ENCODE assay signal across 1 cellular context in genomic region chr14:59013672-59014298, GRCh38.
TF ChIP-seq lines count a peak whose summit lies in the region.

No MANE protein-coding gene starts in this region.

TF ChIP-seq in HepG2, 621 proteins besides CTCF, POLR2A, EP300 and RAD21 (continued from another document and continues in another):
- TF ChIP-seq GABPA (IDR thresholded peaks at IDR 0.05; ENCODE audit: low read depth, low read length), result no peak
- TF ChIP-seq GABPA (CRISPR knock-in tag; IDR thresholded peaks at IDR 0.05; ENCODE audit: low read depth), result peak; percentile 66
- TF ChIP-seq ZNF546 (CRISPR knock-in tag; conservative IDR thresholded peaks at IDR 0.05), result no peak
- TF ChIP-seq JUNB (CRISPR knock-in tag; IDR thresholded peaks at IDR 0.05; ENCODE audit: borderline replicate concordance), result peak; percentile 95
- no peak for TF ChIP-seq KIAA2018 (CRISPR knock-in tag; IDR thresholded peaks at IDR 0.05; ENCODE audit: borderline replicate concordance)
- TF ChIP-seq POGZ (CRISPR knock-in tag; IDR thresholded peaks at IDR 0.05), result peak; percentile 89
- TF ChIP-seq ZSCAN21 (CRISPR knock-in tag; IDR thresholded peaks at IDR 0.05; ENCODE audit: borderline replicate concordance), result no peak
- TF ChIP-seq ARNT2 (CRISPR knock-in tag; IDR thresholded peaks at IDR 0.05; ENCODE audit: low read depth), result no peak
- no peak for TF ChIP-seq FOXP1 (IDR thresholded peaks at IDR 0.05)
- TF ChIP-seq FOXP1 (CRISPR knock-in tag; IDR thresholded peaks at IDR 0.05), result peak; percentile 89
- peak; percentile 72; the same call in 1 of the 2 replicates for TF ChIP-seq JUN (CRISPR knock-in tag; IDR thresholded peaks at IDR 0.05)
- TF ChIP-seq AKNA (CRISPR knock-in tag; IDR thresholded peaks at IDR 0.05; ENCODE audit: borderline replicate concordance), result no peak
- no peak for TF ChIP-seq ZZZ3 (CRISPR knock-in tag; IDR thresholded peaks at IDR 0.05; ENCODE audit: borderline replicate concordance)
- TF ChIP-seq ZNF562 (CRISPR knock-in tag; IDR thresholded peaks at IDR 0.05; ENCODE audit: borderline replicate concordance), result no peak
- no peak for TF ChIP-seq USF2 (IDR thresholded peaks at IDR 0.05; ENCODE audit: low read depth, low read length)
- TF ChIP-seq USF2 (CRISPR knock-in tag; IDR thresholded peaks at IDR 0.05; ENCODE audit: borderline replicate concordance), result no peak
- no peak for TF ChIP-seq FIP1L1 (IDR thresholded peaks at IDR 0.05; ENCODE audit: borderline replicate concordance, insufficient read depth, low read depth, low read length)
- TF ChIP-seq CBX5 (CRISPR knock-in tag; IDR thresholded peaks at IDR 0.05; ENCODE audit: borderline replicate concordance), result peak; percentile 38; the same call in 1 of the 2 replicates
- TF ChIP-seq MTF1 (CRISPR knock-in tag; IDR thresholded peaks at IDR 0.05), result no peak
- no peak for TF ChIP-seq NFATC3 (CRISPR knock-in tag; IDR thresholded peaks at IDR 0.05)
- peak; percentile 54; the same call in 1 of the 2 replicates for TF ChIP-seq PPARG (CRISPR knock-in tag; conservative IDR thresholded peaks at IDR 0.05)
- TF ChIP-seq GABPB1 (CRISPR knock-in tag; IDR thresholded peaks at IDR 0.05), result peak; percentile 57; the same call in 1 of the 2 replicates
- TF ChIP-seq TRIM24 (CRISPR knock-in tag; IDR thresholded peaks at IDR 0.05), result peak; percentile 99
- no peak for TF ChIP-seq NPAS2 (CRISPR knock-in tag; IDR thresholded peaks at IDR 0.05; ENCODE audit: borderline replicate concordance)
- no peak for TF ChIP-seq U2AF1 (optimal IDR thresholded peaks at IDR 0.05; ENCODE audit: low read depth, low read length)
- TF ChIP-seq ZNF691 (CRISPR knock-in tag; IDR thresholded peaks at IDR 0.05; ENCODE audit: borderline replicate concordance, low read depth), result peak; percentile 43; the same call in 1 of the 2 replicates
- no peak for TF ChIP-seq ZBTB8A (CRISPR knock-in tag; IDR thresholded peaks at IDR 0.05; ENCODE audit: borderline replicate concordance, low read depth)
- TF ChIP-seq NCOA2 (CRISPR knock-in tag; IDR thresholded peaks at IDR 0.05), result peak; percentile 85
- TF ChIP-seq ATF1 (CRISPR knock-in tag; IDR thresholded peaks at IDR 0.05), result no peak
- 0 out of 2 replicates have a peak, but pooled peaks have one; percentile 40 for TF ChIP-seq HOXD1 (CRISPR knock-in tag; IDR thresholded peaks at IDR 0.05)
- no peak for TF ChIP-seq PBX3 (CRISPR knock-in tag; IDR thresholded peaks at IDR 0.05; ENCODE audit: borderline replicate concordance)
- no peak for TF ChIP-seq ZNF382 (CRISPR knock-in tag; IDR thresholded peaks at IDR 0.05; ENCODE audit: borderline replicate concordance)
- TF ChIP-seq MIER3 (CRISPR knock-in tag; IDR thresholded peaks at IDR 0.05; ENCODE audit: borderline replicate concordance), result peak; percentile 78; the same call in 1 of the 2 replicates
- no peak for TF ChIP-seq ZNF761 (CRISPR knock-in tag; conservative IDR thresholded peaks at IDR 0.05)
- no peak for TF ChIP-seq SKI (IDR thresholded peaks at IDR 0.05; ENCODE audit: partially characterized antibody)
- no peak for TF ChIP-seq KDM5A (IDR thresholded peaks at IDR 0.05; ENCODE audit: borderline replicate concordance, low read length)
- TF ChIP-seq ZBTB4 (CRISPR knock-in tag; IDR thresholded peaks at IDR 0.05; ENCODE audit: borderline replicate concordance), result no peak
- no peak for TF ChIP-seq ZMAT5 (CRISPR knock-in tag; IDR thresholded peaks at IDR 0.05; ENCODE audit: borderline replicate concordance, low read depth)
- TF ChIP-seq SSRP1 (CRISPR knock-in tag; IDR thresholded peaks at IDR 0.05), result no peak
- no peak for TF ChIP-seq ZNF577 (CRISPR knock-in tag; IDR thresholded peaks at IDR 0.05; ENCODE audit: borderline replicate concordance, low read depth)
- no peak for TF ChIP-seq NR2C2 (CRISPR knock-in tag; IDR thresholded peaks at IDR 0.05; ENCODE audit: borderline replicate concordance)
- no peak for TF ChIP-seq ZSCAN20 (CRISPR knock-in tag; IDR thresholded peaks at IDR 0.05; ENCODE audit: borderline replicate concordance)
- no peak for TF ChIP-seq SAFB2 (CRISPR knock-in tag; IDR thresholded peaks at IDR 0.05; ENCODE audit: borderline replicate concordance, low read depth)
- TF ChIP-seq ZNF24 (IDR thresholded peaks at IDR 0.05), result no peak
- no peak for TF ChIP-seq ZNF589 (CRISPR knock-in tag; conservative IDR thresholded peaks at IDR 0.05)
- TF ChIP-seq HHEX (CRISPR knock-in tag; IDR thresholded peaks at IDR 0.05), result no peak
